8 cellular contexts compared by ENCODE assay signal in genomic region chr5:83718195-83718825, GRCh38. TPM values are rescaled to one million over a fixed set of nuclear protein-coding genes. Genes with fewer than 3 reads are reported as not detected.
DNase-seq lines count a peak whose midpoint lies in the region; ATAC-seq, FAIRE-seq and TF ChIP-seq lines count a peak whose summit lies in the region.

No MANE protein-coding gene starts in this region.

- no peak overlapping the region for H3K4me3 Mint-ChIP-seq in activated CD4-positive, alpha-beta T cell treated with anti-CD3 and anti-CD28 coated beads, Interleukin-2, amount 10 ng/mL, durations not matched to agents 24 days and 14 days

- no peaks in the 10 kb centered on the region for H3K9me3 Mint-ChIP-seq in activated CD4-positive, alpha-beta T cell treated with anti-CD3 and anti-CD28 coated beads, Interleukin-2, amount 10 ng/mL, durations not matched to agents 24 days and 14 days

- no peak overlapping the region for H2AFZ ChIP-seq in GM12878 (ENCODE audit: control insufficient read depth, low read depth, low read length)

- TF ChIP-seq RAD21 in GM12878 (IDR thresholded peaks at IDR 0.05; ENCODE audit: insufficient read depth, low read depth, low read length): peak; percentile 97

- TF ChIP-seq EP300 in GM12878 (IDR thresholded peaks at IDR 0.05; ENCODE audit: borderline replicate concordance in 1 of 2, control insufficient read depth in 1 of 2, low read depth in 2 of 2, low read length in 2 of 2): no peak

- H3K36me3 Mint-ChIP-seq in activated CD4-positive, alpha-beta T cell treated with anti-CD3 and anti-CD28 coated beads, Interleukin-2, amount 10 ng/mL, durations not matched to agents 24 days and 14 days (ENCODE audit: low read depth): no peaks in the 10 kb centered on the region

- no peak overlapping the region for H3K4me2 ChIP-seq in GM12878 (ENCODE audit: control insufficient read depth, insufficient read depth)

- intact Hi-C loops in activated CD4-positive, alpha-beta T cell treated with anti-CD3 and anti-CD28 coated beads, Interleukin-2, amount 10 ng/mL, durations not matched to agents 24 days and 14 days (cut with micrococcal nuclease): loop anchor here (10.0 kb wide), 2 partner anchors 436 to 536 kb away; no protein-coding TSS in a partner anchor
- intact Hi-C loops in GM12878 (cut with micrococcal nuclease; ENCODE audit: unreplicated experiment): loop anchor here (1.0 to 5.0 kb wide), 4 partner anchors 208 to 1331 kb away; no protein-coding TSS in a partner anchor

- RAD21 ChIA-PET in GM12878 (lab: Charles Lee; ENCODE audit: unreplicated experiment): interaction anchor here (0.6 to 2.0 kb wide), 5 partner anchors 14 to 1398 kb away, joined by 3 to 5 read pairs (median 3); no protein-coding TSS in a partner anchor

- H3K27ac Mint-ChIP-seq in activated CD4-positive, alpha-beta T cell treated with anti-CD3 and anti-CD28 coated beads, Interleukin-2, amount 10 ng/mL, durations not matched to agents 24 days and 14 days: no peak overlapping the region

- SMC1A ChIA-PET in GM12878 (lab: Charles Lee; ENCODE audit: uncharacterized antibody, unreplicated experiment): interaction anchor here (0.6 to 1.7 kb wide), 5 partner anchors 13 to 1331 kb away, joined by 3 to 13 read pairs (median 4); no protein-coding TSS in a partner anchor

- peak; percentile 84 for FAIRE-seq in GM12878 (lab: Jason Lieb, UNC)

- in situ Hi-C loops in GM12878 (cut with MboI): loop anchor here (10.0 to 25.0 kb wide), 2 partner anchors 544 to 1326 kb away; no protein-coding TSS in a partner anchor

- POLR2A ChIA-PET in GM12878 (lab: Charles Lee): no interaction called here

- no peaks in the 10 kb centered on the region for H3K36me3 ChIP-seq in GM12878 (ENCODE audit: control insufficient read depth in 2 of 2, insufficient read depth in 2 of 2, low read length in 1 of 2)

- H3K27me3 Mint-ChIP-seq in activated CD4-positive, alpha-beta T cell treated with anti-CD3 and anti-CD28 coated beads, Interleukin-2, amount 10 ng/mL, durations not matched to agents 24 days and 14 days: peaks cover 53% of the 10 kb centered on the region

- no peak for TF ChIP-seq POLR2A in GM12878 (IDR thresholded peaks at IDR 0.05; ENCODE audit: low read depth, low read length)

- H3K4me3 ChIP-seq in GM12878: no peak overlapping the region

- H3K79me2 ChIP-seq in GM12878 (ENCODE audit: control insufficient read depth, insufficient read depth, low read length): no peaks in the 10 kb centered on the region

- no peaks in the 10 kb centered on the region for H3K4me1 ChIP-seq in GM12878 (ENCODE audit: control insufficient read depth, insufficient read depth, low read length)

- H3K9ac ChIP-seq in GM12878 (ENCODE audit: control insufficient read depth, insufficient read depth, low read length): no peak overlapping the region

- BruUV-seq in GM12878 (replicated peaks; lab: Mats Ljungman, UMichigan): no TSS peak

- WGBS in GM12878 (ENCODE audit: insufficient coverage, insufficient replicate concordance, low lambda C conversion rate, missing lambda C conversion rate): 15% methylated on average over 6 of the region's 6 CpGs

- no peaks in the 10 kb centered on the region for H3K9me3 ChIP-seq in GM12878 (replicated peaks; ENCODE audit: control insufficient read depth, insufficient read depth, low read length)

- peaks cover 3% of the 10 kb centered on the region for H3K4me1 Mint-ChIP-seq in activated CD4-positive, alpha-beta T cell treated with anti-CD3 and anti-CD28 coated beads, Interleukin-2, amount 10 ng/mL, durations not matched to agents 24 days and 14 days

- H3K27ac ChIP-seq in GM12878 (ENCODE audit: control insufficient read depth, insufficient read depth): no peak overlapping the region

- peak; percentile 72 for DNase-seq in activated CD4-positive, alpha-beta T cell treated with anti-CD3 and anti-CD28 coated beads, Interleukin-2, amount 10 ng/mL, durations not matched to agents 24 days and 14 days
- no peak for DNase-seq in activated CD4-positive, alpha-beta T cell treated with anti-CD3 and anti-CD28 coated beads, Interleukin-2, amount 50 U/mL, for 4 hours
- peak; percentile 50 for DNase-seq in HT1080 (ENCODE audit: low read depth)
- DNase-seq in NCI-H748 treated with DMSO at 0.1 percent for 48 hours (lab: John Stamatoyannopoulos, UW): peak; percentile 89
- no peak for DNase-seq in GM12878 (ENCODE audit: low read depth, low spot score)
- DNase-seq in inferior parietal cortex (ENCODE audit: extremely low spot score): peak; percentile 79
- DNase-seq in stimulated activated naive CD8-positive, alpha-beta T cell treated with anti-CD3 and anti-CD28 coated beads, Interleukin-15, Interleukin-2, amounts not matched to agents 100 U/mL and 50 U/mL, for 24 hours: peak; percentile 17

- peaks cover 2 to 10% of the 10 kb centered on the region in 2 experiments; a peak in 3 of 4 replicates for H3K27me3 ChIP-seq in GM12878 (replicated peaks in 1 of 2; ENCODE audit: control insufficient read depth in 2 of 2, insufficient read depth in 2 of 2, low read length in 1 of 2)

- CTCF ChIA-PET in GM12878 (lab: Yijun Ruan, JAX): interaction anchor here (0.8 to 3.0 kb wide), 13 partner anchors 12 to 1331 kb away, joined by 3 to 19 read pairs (median 4); no protein-coding TSS in a partner anchor

- TF ChIP-seq CTCF in GM12878 (IDR thresholded peaks at IDR 0.05 in 2 of 3, conservative IDR thresholded peaks at IDR 0.05 in 1 of 3; ENCODE audit: control insufficient read depth in 2 of 3, extremely low read depth in 1 of 3, insufficient read depth in 1 of 3, low read depth in 3 of 3, low read length in 3 of 3): peak; percentile 71 to 87 (median 72)

- ATAC-seq in GM21786 (IDR thresholded peaks at IDR 0.05; ENCODE audit: unreplicated experiment): peak; percentile 80
- ATAC-seq in GM12878: peak; percentile 87
- peak; percentile 52 for ATAC-seq in stimulated activated naive CD8-positive, alpha-beta T cell treated with anti-CD3 and anti-CD28 coated beads, Interleukin-15, Interleukin-2, amounts not matched to agents 100 U/mL and 50 U/mL, for 24 hours

- no peaks in the 10 kb centered on the region for H4K20me1 ChIP-seq in GM12878 (ENCODE audit: control insufficient read depth, insufficient read depth)

TF ChIP-seq in GM12878, 131 proteins besides CTCF, POLR2A, EP300 and RAD21:
- TF ChIP-seq JUND (IDR thresholded peaks at IDR 0.05; ENCODE audit: low read depth, low read length) (no peak), SMARCA5 (IDR thresholded peaks at IDR 0.05) (peak; percentile 24; the same call in 1 of the 2 replicates), CBFB (IDR thresholded peaks at IDR 0.05; ENCODE audit: low read depth) (peak; percentile 69; the same call in 1 of the 2 replicates), USF1 (IDR thresholded peaks at IDR 0.05; ENCODE audit: borderline replicate concordance, extremely low read length, insufficient read depth, low read depth, low read length) (no peak), RUNX3 (IDR thresholded peaks at IDR 0.05; ENCODE audit: low read length) (peak; percentile 79), SMC3 (IDR thresholded peaks at IDR 0.05; ENCODE audit: borderline replicate concordance, low read length) (peak; percentile 76; the same call in 1 of the 2 replicates)

RNA-seq across cellular contexts. Expression of gene HAPLN1, which starts 2.3 kb away (rescaled TPM):
- total RNA-seq in activated CD4-positive, alpha-beta T cell treated with anti-CD3 and anti-CD28 coated beads, Interleukin-2, amount 10 ng/mL, durations not matched to agents 24 days and 14 days: not detected in 2 replicates
- not detected in 2 replicates for total RNA-seq in HT1080 (2014; rRNA removed; shearing (Covaris generic))
- not detected in 2 replicates for polyA plus RNA-seq in HT1080 (2015; cell fraction: cytosol; rRNA removed)
- polyA plus RNA-seq in HT1080 (2015; cell fraction: nucleus; rRNA removed): not detected in 2 replicates
- total RNA-seq in GM12878 (2013; cell fraction: nucleolus; rRNA removed): not detected in 2 replicates
- total RNA-seq in GM12878 (2014; rRNA removed): 0.17 and 0.44 TPM in 2 replicates
- 0.18 and 0.32 TPM in 2 replicates for total RNA-seq in GM12878 (2014; rRNA removed; fragmentation: Illumina TruSeq; extraction: Trizol)
- total RNA-seq in GM12878 (2021): 0.10 and 0.27 TPM in 2 replicates
- polyA plus RNA-seq in GM12878 (2011; ENCODE audit: low read depth): not detected
- not detected in 2 replicates for polyA plus RNA-seq in GM12878 (2011; rRNA removed)
- not detected in 2 replicates for polyA plus RNA-seq in GM12878 (2011; cell fraction: cytosol; rRNA removed)
- not detected in 2 replicates for polyA plus RNA-seq in GM12878 (2011; cell fraction: nucleus; rRNA removed)
- not detected in 2 replicates for polyA plus RNA-seq in GM12878 (2012)
- 0.19 TPM in 1 of 2 replicates, not detected in the other for polyA plus RNA-seq in GM12878 (2014; fragmentation: Illumina TruSeq; extraction: Trizol)
- polyA plus RNA-seq in GM12878 (2014; fragmentation: Nextera tagmentation; extraction: Ambion mirVana): under 1 TPM; 0.16 to 0.20 TPM
- polyA plus RNA-seq in GM12878 (2014; rRNA removed): 0.05 and 0.06 TPM in 2 replicates
- polyA plus RNA-seq in GM12878 (2016; fragmentation: Nextera tagmentation; extraction: Ambion mirVana): under 1 TPM in 1 of 2 experiments, not detected in 1; 0.21 TPM
- not detected in 2 replicates for polyA minus RNA-seq in GM12878 (2011; rRNA and poly(A)+ RNA removed)
- polyA minus RNA-seq in GM12878 (2011; cell fraction: cytosol; rRNA and poly(A)+ RNA removed): not detected in 2 replicates
- polyA minus RNA-seq in GM12878 (2011; cell fraction: nucleus; rRNA and poly(A)+ RNA removed): not detected in 2 replicates

Comparison
In these comparisons a context has a peak if more than half of its experiments do, and no peak if none do; other contexts are left out.
1. DNase-seq: peak in activated CD4-positive, alpha-beta T cell treated with anti-CD3 and anti-CD28 coated beads, Interleukin-2, amount 10 ng/mL, durations not matched to agents 24 days and 14 days (single experiment), HT1080 (single experiment), NCI-H748 treated with DMSO at 0.1 percent for 48 hours (single experiment), inferior parietal cortex (single experiment) and stimulated activated naive CD8-positive, alpha-beta T cell treated with anti-CD3 and anti-CD28 coated beads, Interleukin-15, Interleukin-2, amounts not matched to agents 100 U/mL and 50 U/mL, for 24 hours (single experiment); none in activated CD4-positive, alpha-beta T cell treated with anti-CD3 and anti-CD28 coated beads, Interleukin-2, amount 50 U/mL, for 4 hours (0 of 2) and GM12878 (single experiment).
2. Peak in every context shown above with its lines, with median percentiles within 50 percentile points of each other: ATAC-seq.